Comparison of ENCODE assay signal across 9 cellular contexts in the genomic region with DNA sequence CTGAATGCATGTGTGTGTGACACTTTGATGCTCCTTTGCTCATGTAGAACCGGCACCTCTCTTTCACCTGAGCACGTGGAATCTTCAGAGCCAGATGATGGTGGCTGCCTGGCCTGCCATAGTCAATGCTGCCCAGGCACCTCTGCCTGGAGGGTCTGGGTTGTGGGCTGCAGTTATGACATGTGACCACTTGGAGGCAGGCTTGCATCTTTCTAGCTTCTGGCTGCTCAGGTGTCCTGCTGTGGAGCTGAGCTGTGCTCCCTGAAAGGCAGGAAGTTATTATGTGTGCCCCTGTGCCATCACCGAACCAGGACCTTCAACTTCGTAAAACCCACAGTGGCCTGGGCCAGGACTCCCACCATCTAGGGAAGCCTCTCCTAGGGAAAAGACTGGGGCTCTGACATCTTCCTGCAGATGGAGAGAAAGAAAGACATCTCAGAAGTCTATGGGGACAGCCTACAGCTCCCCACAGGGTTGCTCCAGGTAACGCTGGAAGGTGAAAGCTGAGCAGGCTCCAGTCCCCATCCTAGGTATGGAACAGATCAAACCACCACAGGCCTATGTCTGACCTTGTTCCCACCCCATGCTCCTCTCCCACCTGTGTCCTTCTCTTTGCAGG. TPM values are rescaled to one million over a fixed set of nuclear protein-coding genes. Genes with fewer than 3 reads are reported as not detected.
DNase-seq lines count a peak whose midpoint lies in the region; ATAC-seq and TF ChIP-seq lines count a peak whose summit lies in the region.
"Had no signal": no experiment of that assay in that cellular context is flagged by ENCODE, and none has a peak within 500 bp of the region (broad histone marks: within the 10 kb centered on the region; RNA-seq: fewer than 3 reads in every experiment).

No MANE protein-coding gene starts in this region.

- H3K9me3 ChIP-seq in BE2C, result no peaks in the 10 kb centered on the region
- no peaks in the 10 kb centered on the region for H3K9me3 ChIP-seq in colonic mucosa

- H3K9ac ChIP-seq in colonic mucosa (ENCODE audit: low read depth in 2 of 2, low read length in 2 of 2), result no peak overlapping the region

- H3K4me1 ChIP-seq in BE2C, result no peaks in the 10 kb centered on the region
- H3K4me1 ChIP-seq in colonic mucosa, result no peaks in the 10 kb centered on the region

- no peak for TF ChIP-seq POLR2A in lower leg skin (IDR thresholded peaks at IDR 0.05)

- 23 to 28% methylated on average over 5 of the region's 5 CpGs for WGBS in lower leg skin, 2 donors

- H3K27me3 ChIP-seq in BE2C (no peaks in the 10 kb centered on the region), colonic mucosa (no peaks in the 10 kb centered on the region)

- TF ChIP-seq CTCF in BE2C (IDR thresholded peaks at IDR 0.05; ENCODE audit: low read depth, low read length) (peak; percentile 67), colonic mucosa (IDR thresholded peaks at IDR 0.05) (peak; percentile 70), lower leg skin (IDR thresholded peaks at IDR 0.05) (peak in 1 of 3 donors; percentile 55)

- H3K4me3 ChIP-seq in BE2C (ENCODE audit: low read depth, low read length), result no peak overlapping the region
- H3K4me3 ChIP-seq in colonic mucosa, result no peak overlapping the region
- H3K4me3 ChIP-seq in lower leg skin (ENCODE audit: low read depth, poor library complexity, severe bottlenecking), result no peak overlapping the region
- H3K4me3 ChIP-seq: SK-N-MC had no signal

- DNase-seq in BE2C (peak; percentile 50), NCI-H446 treated with DMSO at 0.1 percent for 48 hours (lab: John Stamatoyannopoulos, UW) (peak; percentile 45), colonic mucosa (peak; percentile 81), lower leg skin (ENCODE audit: low spot score in 2 of 2) (peak; percentile 66 to 94)
- DNase-seq in activated CD4-positive, alpha-beta T cell treated with anti-CD3 and anti-CD28 coated beads for 4 hours, result peak; percentile 69 to 77
- peak; percentile 27 for DNase-seq in stimulated activated CD8-positive, alpha-beta memory T cell treated with anti-CD3 and anti-CD28 coated beads, Interleukin-15, amount 100 ng/mL, for 24 hours (ENCODE audit: low read depth)

- intact Hi-C loops in colonic mucosa (cut with DNase I) (loop anchor here (2.0 kb wide), 2 partner anchors 45 to 167 kb away; no protein-coding TSS in a partner anchor), lower leg skin (cut with DNase I; ENCODE audit: low total_unique reads) (loop anchor here (5.0 kb wide), 1 partner anchor 168 kb away; no protein-coding TSS in a partner anchor)

- no peak overlapping the region for H3K27ac ChIP-seq in colonic mucosa
- H3K27ac ChIP-seq: SK-N-MC had no signal

- ATAC-seq in GM19043 (IDR thresholded peaks at IDR 0.05; ENCODE audit: low read depth, unreplicated experiment), result peak; percentile 50
- peak; percentile 79 for ATAC-seq in HG03280 (IDR thresholded peaks at IDR 0.05; ENCODE audit: unreplicated experiment)

- H3K36me3 ChIP-seq in BE2C, result no peaks in the 10 kb centered on the region
- H3K36me3 ChIP-seq in colonic mucosa, result no peaks in the 10 kb centered on the region

RNA-seq across cellular contexts. Expression of gene PSD4, which starts 30.2 kb away (rescaled TPM):
- polyA plus RNA-seq in BE2C (2012; ENCODE audit: insufficient read depth, insufficient read length, low read depth), result 0.26 TPM
- total RNA-seq in colonic mucosa (10 to 100 TPM; 36.5 to 50.6 TPM), lower leg skin (10 to 100 TPM; 58.1 to 99.2 (median 87.6) TPM)

Comparison
In these comparisons a context has a peak if more than half of its experiments do, and no peak if none do; other contexts are left out.
1. DNase-seq: peak in every context shown above with its lines; median percentile 81 in colonic mucosa; 80 in lower leg skin; 73 in activated CD4-positive, alpha-beta T cell treated with anti-CD3 and anti-CD28 coated beads for 4 hours; 50 in BE2C; 45 in NCI-H446 treated with DMSO at 0.1 percent for 48 hours; 27 in stimulated activated CD8-positive, alpha-beta memory T cell treated with anti-CD3 and anti-CD28 coated beads, Interleukin-15, amount 100 ng/mL, for 24 hours.